Comparison of ENCODE assay signal across 19 cellular contexts in the genomic region with DNA sequence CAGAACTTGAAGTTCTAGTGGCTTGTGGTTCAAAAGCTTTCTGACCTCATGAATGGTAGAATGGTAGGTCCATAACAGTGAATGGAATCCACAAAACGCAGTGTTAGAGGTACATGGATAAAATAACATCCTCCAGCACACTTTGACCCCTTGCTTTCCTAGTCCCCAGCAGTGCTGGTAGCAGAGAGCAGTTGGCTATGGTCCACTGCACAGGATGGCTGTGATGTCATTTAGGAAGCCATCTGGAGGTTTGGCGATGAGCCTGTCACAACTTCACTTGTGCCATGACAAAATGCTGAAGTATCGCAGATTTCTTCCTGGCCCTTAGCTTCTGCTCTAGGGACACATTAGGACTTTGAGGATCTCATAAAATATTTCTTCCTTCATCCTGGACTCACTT.
DNase-seq lines count a peak whose midpoint lies in the region; ATAC-seq and TF ChIP-seq lines count a peak whose summit lies in the region.
"Had no signal": no experiment of that assay in that cellular context is flagged by ENCODE, and none has a peak within 500 bp of the region (broad histone marks: within the 10 kb centered on the region; RNA-seq: fewer than 3 reads in every experiment).

No MANE protein-coding gene starts in this region.

- H3K27me3 Mint-ChIP-seq in Calu3 (ENCODE audit: unreplicated experiment), result no peaks in the 10 kb centered on the region

- H3K27ac Mint-ChIP-seq in Calu3 (ENCODE audit: unreplicated experiment), result no peak overlapping the region
- H3K27ac Mint-ChIP-seq: CD14-positive monocyte had no signal

- H3K4me1 Mint-ChIP-seq in Calu3 (ENCODE audit: low read depth, unreplicated experiment), result no peaks in the 10 kb centered on the region
- H3K4me1 Mint-ChIP-seq: CD14-positive monocyte had no signal

- H3K9me3 ChIP-seq in WERI-Rb-1 (ENCODE audit: severe bottlenecking), result peaks cover 6% of the 10 kb centered on the region
- no peaks in the 10 kb centered on the region for H3K9me3 ChIP-seq in right cardiac atrium (ENCODE audit: control insufficient read depth, low read length)

- H3K9me3 Mint-ChIP-seq in Calu3 (ENCODE audit: low read depth, unreplicated experiment), result peaks cover 9% of the 10 kb centered on the region

- CTCF ChIA-PET in Calu3 (lab: Charles Lee), result interaction anchor here (0.6 kb wide), 1 partner anchor 108 kb away, joined by 3 read pairs; no protein-coding TSS in a partner anchor

- peak in 1 of 2 donors; percentile 59 for ATAC-seq in right cardiac atrium
- no peak for ATAC-seq in GM19351 (IDR thresholded peaks at IDR 0.05; ENCODE audit: unreplicated experiment)
- ATAC-seq: GM12878, K562 had no signal

- BruUV-seq in Calu3 (replicated peaks; lab: Mats Ljungman, UMichigan), result no TSS peak

- TF ChIP-seq CTCF in WERI-Rb-1 (IDR thresholded peaks at IDR 0.05; ENCODE audit: low read depth, low read length) (no peak), Calu3 (IDR thresholded peaks at IDR 0.05; ENCODE audit: unreplicated experiment) (no peak)

- no peaks in the 10 kb centered on the region for H3K36me3 Mint-ChIP-seq in Calu3 (ENCODE audit: insufficient read depth, unreplicated experiment)
- H3K36me3 Mint-ChIP-seq: CD14-positive monocyte had no signal

- H3K27ac ChIP-seq in WERI-Rb-1 (no peak overlapping the region), right cardiac atrium (ENCODE audit: low read length) (no peak overlapping the region)
- H3K27ac ChIP-seq: 22Rv1, SK-N-MC had no signal

- H3K4me3 ChIP-seq in WERI-Rb-1 (ENCODE audit: low read depth, low read length) (no peak overlapping the region), right cardiac atrium (ENCODE audit: low read length) (no peak overlapping the region)
- H3K4me3 ChIP-seq: GM12878, K562, SK-N-MC had no signal

- H3K36me3 ChIP-seq in WERI-Rb-1, result no peaks in the 10 kb centered on the region

- H3K4me1 ChIP-seq in right cardiac atrium (ENCODE audit: control insufficient read depth, insufficient read depth, low read length), result no peaks in the 10 kb centered on the region

- 50% methylated on average over 3 of the region's 3 CpGs for WGBS in right cardiac atrium

- no peak overlapping the region for H3K4me3 Mint-ChIP-seq in Calu3 (ENCODE audit: low read depth, unreplicated experiment)
- H3K4me3 Mint-ChIP-seq: CD14-positive monocyte had no signal

- intact Hi-C loops in right cardiac atrium (cut with DNase I), result no loop called here
- intact Hi-C loops in Calu3 (cut with micrococcal nuclease; ENCODE audit: unreplicated experiment), result no loop called here

- H3K27me3 ChIP-seq in WERI-Rb-1 (ENCODE audit: insufficient read depth, low read depth, severe bottlenecking) (no peaks in the 10 kb centered on the region), right cardiac atrium (ENCODE audit: control insufficient read depth, insufficient read depth) (no peaks in the 10 kb centered on the region)

- DNase-seq in NCI-H524 (lab: John Stamatoyannopoulos, UW) (peak; percentile 41 to 78), NCI-H524 treated with DMSO at 0.1 percent for 48 hours (lab: John Stamatoyannopoulos, UW) (no peak), DMS 273 (lab: John Stamatoyannopoulos, UW; ENCODE audit: unreplicated experiment) (peak; percentile 56), WERI-Rb-1 (peak; percentile 29), right cardiac atrium (peak in 2 of 3 donors; percentile 44 to 69), Calu3 (no peak)
- DNase-seq in stimulated activated CD4-positive, alpha-beta T cell treated with anti-CD3 and anti-CD28 coated beads, Interleukin-4, amount 100 ng/mL, for 1 hour, result no peak
- DNase-seq: AML-193; DMS153; NCI-H1092 treated with DMSO at 0.1 percent for 48 hours; NCI-H510A treated with DMSO at 0.1 percent for 48 hours; NK-92 treated with Interleukin-12 subunit alpha and Interleukin-12 subunit beta, amount 100 ng/mL, for 24 hours; SHP77 had no signal

Comparison
In these comparisons a context has a peak if more than half of its experiments do, and no peak if none do; other contexts are left out.
1. DNase-seq: peak in NCI-H524 (2 of 2), DMS 273 (single experiment), WERI-Rb-1 (single experiment) and right cardiac atrium (2 of 3); none in NCI-H524 treated with DMSO at 0.1 percent for 48 hours (single experiment), stimulated activated CD4-positive, alpha-beta T cell treated with anti-CD3 and anti-CD28 coated beads, Interleukin-4, amount 100 ng/mL, for 1 hour (single experiment) and Calu3 (single experiment).